Comparison of ENCODE assay signal across 8 cellular contexts in the genomic region with DNA sequence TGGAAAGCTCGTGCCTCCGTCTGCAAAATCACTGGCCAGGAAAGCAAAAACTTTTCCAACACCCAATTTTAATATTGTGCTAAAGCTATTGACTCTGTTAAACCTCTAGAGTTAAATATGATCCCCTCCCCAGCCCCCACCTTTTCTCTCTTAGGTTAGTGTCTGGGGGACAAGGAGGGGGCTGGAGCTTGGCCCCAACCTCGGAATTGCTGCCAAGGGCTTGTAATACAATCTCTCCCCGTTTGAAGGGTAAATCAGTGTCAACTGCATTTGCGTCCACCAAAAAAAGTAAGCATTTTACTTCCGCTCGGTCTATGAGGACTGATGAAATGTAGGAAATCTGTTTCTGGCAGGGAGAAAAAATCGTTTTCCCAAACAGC. TPM values are rescaled to one million over a fixed set of nuclear protein-coding genes. Genes with fewer than 3 reads are reported as not detected.
DNase-seq lines count a peak whose midpoint lies in the region; TF ChIP-seq lines count a peak whose summit lies in the region.

A gene (plus strand): TSS at position 292 of the 380 bp plus-strand sequence. CDS start 8,259 bp downstream, outside the sequence.

- H3K27ac Mint-ChIP-seq in activated naive CD4-positive, alpha-beta T cell treated with anti-CD3 and anti-CD28 coated beads for 36 hours = no peak within 1 kb of the TSS

- no peaks in the 10 kb centered on the region for H3K36me3 Mint-ChIP-seq in activated naive CD4-positive, alpha-beta T cell treated with anti-CD3 and anti-CD28 coated beads for 36 hours (ENCODE audit: low read depth)

- H3K36me3 ChIP-seq in thyroid gland = no peaks in the 10 kb centered on the region

- H3K27me3 ChIP-seq in thyroid gland = no peaks in the 10 kb centered on the region

- H3K9me3 Mint-ChIP-seq in activated naive CD4-positive, alpha-beta T cell treated with anti-CD3 and anti-CD28 coated beads for 36 hours = no peaks in the 10 kb centered on the region

- H3K27ac ChIP-seq in thyroid gland = no peak within 1 kb of the TSS

- peaks cover 17% of the 10 kb centered on the region for H3K4me1 Mint-ChIP-seq in activated naive CD4-positive, alpha-beta T cell treated with anti-CD3 and anti-CD28 coated beads for 36 hours (ENCODE audit: low read depth)

- H3K9me3 ChIP-seq in thyroid gland = no peaks in the 10 kb centered on the region

- H3K4me1 ChIP-seq in thyroid gland = peaks cover 0 to 14% of the 10 kb centered on the region in 2 donors

- no peak for DNase-seq in activated naive CD4-positive, alpha-beta T cell treated with anti-CD3 and anti-CD28 coated beads for 36 hours
- DNase-seq in activated naive CD4-positive, alpha-beta T cell (lab: John Stamatoyannopoulos, UW) = no peak
- DNase-seq in M059J (ENCODE audit: low read depth) (peak; percentile 2), foreskin fibroblast (peak in 1 of 2 donors; percentile 0), renal cortical epithelial cell (ENCODE audit: low read depth) (peak; percentile 13), thyroid gland (no peak), NCI-H2227 (lab: John Stamatoyannopoulos, UW; ENCODE audit: unreplicated experiment) (no peak)
- no peak for DNase-seq in activated effector memory CD4-positive, alpha-beta T cell treated with Interleukin-2 at 50 U/mL for 16 hours

- H3K27me3 Mint-ChIP-seq in activated naive CD4-positive, alpha-beta T cell treated with anti-CD3 and anti-CD28 coated beads for 36 hours (ENCODE audit: low read depth) = peaks cover 48% of the 10 kb centered on the region

- intact Hi-C loops in activated naive CD4-positive, alpha-beta T cell treated with anti-CD3 and anti-CD28 coated beads for 36 hours (cut with micrococcal nuclease) = no loop called here
- intact Hi-C loops in thyroid gland (cut with DNase I) = no loop called here

- TF ChIP-seq POLR2A in thyroid gland (IDR thresholded peaks at IDR 0.05) = no peak

- H3K4me3 Mint-ChIP-seq in activated naive CD4-positive, alpha-beta T cell treated with anti-CD3 and anti-CD28 coated beads for 36 hours = peak within 1 kb of the TSS; percentile 78

- 5 to 6% methylated on average over 8 of the region's 8 CpGs for WGBS in thyroid gland, 2 donors

- CTCF ChIA-PET in activated naive CD4-positive, alpha-beta T cell treated with anti-CD3 and anti-CD28 coated beads for 36 hours (lab: Charles Lee) = interaction anchor here (0.9 to 1.0 kb wide), 2 partner anchors 33 to 121 kb away, joined by 3 read pairs; no protein-coding TSS in a partner anchor

- H3K4me3 ChIP-seq in foreskin fibroblast (ENCODE audit: low read depth in 1 of 2, low read length in 2 of 2) (peak within 1 kb of the TSS; percentile 3 to 23), thyroid gland (replicated peaks in 1 of 3) (peak within 1 kb of the TSS in 1 of 3 donors; percentile 15)

- TF ChIP-seq CTCF in foreskin fibroblast (IDR thresholded peaks at IDR 0.05; ENCODE audit: low read depth, low read length) (no peak), thyroid gland (IDR thresholded peaks at IDR 0.05) (no peak)

RNA-seq across cellular contexts. Expression of the gene that starts here (rescaled TPM):
- total RNA-seq in activated naive CD4-positive, alpha-beta T cell treated with anti-CD3 and anti-CD28 coated beads for 36 hours = 1 to 10 TPM in 1 of 2 experiments, under 1 TPM in 1; 0.62 to 1.2 TPM
- 0.62 and 2.5 TPM in 2 replicates for total RNA-seq in M059J (2014; rRNA removed; shearing (Covaris generic))
- 1.0 and 4.4 TPM in 2 replicates for total RNA-seq in renal cortical epithelial cell
- total RNA-seq in thyroid gland = 10 to 100 TPM in 1 of 4 donors, 1 to 10 TPM in 2, not detected in 1; 2.3 to 10.2 (median 4.9) TPM

Comparison
In these comparisons a context has a peak if more than half of its experiments do, and no peak if none do; other contexts are left out.
1. DNase-seq: peak in M059J (single experiment) and renal cortical epithelial cell (single experiment); none in activated naive CD4-positive, alpha-beta T cell treated with anti-CD3 and anti-CD28 coated beads for 36 hours (single experiment), activated naive CD4-positive, alpha-beta T cell (0 of 4), thyroid gland (0 of 2), activated effector memory CD4-positive, alpha-beta T cell treated with Interleukin-2 at 50 U/mL for 16 hours (single experiment) and NCI-H2227 (single experiment).